ENCODE assay signal across 10 cellular contexts in genomic region chr11:70942593-70942992, GRCh38.
DNase-seq lines count a peak whose midpoint lies in the region; ATAC-seq, FAIRE-seq and TF ChIP-seq lines count a peak whose summit lies in the region.
"Had no signal": no experiment of that assay in that cellular context is flagged by ENCODE, and none has a peak within 500 bp of the region (broad histone marks: within the 10 kb centered on the region; RNA-seq: fewer than 3 reads in every experiment).

No MANE protein-coding gene starts in this region.

- no peak overlapping the region for H2AFZ ChIP-seq in endothelial cell of umbilical vein (ENCODE audit: low read depth, low read length)

- POLR2A ChIA-PET in endothelial cell of umbilical vein (lab: Charles Lee), result no interaction called here

- H3K4me1 ChIP-seq in endothelial cell of umbilical vein (ENCODE audit: control insufficient read depth, extremely low read depth, insufficient read depth, low read length), result no peaks in the 10 kb centered on the region
- H3K4me1 ChIP-seq in upper lobe of left lung, result no peaks in the 10 kb centered on the region
- H3K4me1 ChIP-seq: tibial nerve had no signal

- H3K4me2 ChIP-seq in endothelial cell of umbilical vein (ENCODE audit: insufficient read depth, low read length), result no peak overlapping the region

- no peak for ATAC-seq in GM19463 (IDR thresholded peaks at IDR 0.05; ENCODE audit: unreplicated experiment)
- no peak for ATAC-seq in upper lobe of left lung (ENCODE audit: low FRiP score in 2 of 2)
- ATAC-seq: Right ventricle myocardium inferior had no signal

- H3K4me3 ChIP-seq in NB4 (ENCODE audit: low read depth, low read length) (no peak overlapping the region), endothelial cell of umbilical vein (replicated peaks in 1 of 3; ENCODE audit: insufficient read depth in 1 of 3, low read depth in 1 of 3, low read length in 3 of 3) (no peak overlapping the region), upper lobe of left lung (no peak overlapping the region)
- H3K4me3 ChIP-seq: tibial nerve had no signal

- peaks cover 10% of the 10 kb centered on the region for H3K9me3 ChIP-seq in endothelial cell of umbilical vein (replicated peaks; ENCODE audit: control insufficient read depth, insufficient read depth, low read length)
- peaks cover 6 to 32% (median 14%) of the 10 kb centered on the region in 4 donors for H3K9me3 ChIP-seq in upper lobe of left lung

- TF ChIP-seq POLR2A in NB4 (IDR thresholded peaks at IDR 0.05; ENCODE audit: extremely low read depth, insufficient read length) (no peak), endothelial cell of umbilical vein (IDR thresholded peaks at IDR 0.05; ENCODE audit: low read depth, low read length) (no peak), upper lobe of left lung (IDR thresholded peaks at IDR 0.05) (no peak)

- dilution Hi-C loops in endothelial cell of umbilical vein (cut with MboI; ENCODE audit: extremely low pct_ligation_motif_present, low sequenced_read_pairs), result no loop called here

- peak; percentile 6 for DNase-seq in stimulated activated CD4-positive, alpha-beta T cell treated with anti-CD3 and anti-CD28 coated beads, Interleukin-15, amount 100 ng/mL, for 24 hours
- no peak for DNase-seq in stimulated activated CD4-positive, alpha-beta T cell treated with anti-CD3 and anti-CD28 coated beads, Interleukin-1b, Interleukin-23, amount 100 ng/mL, for 48 hours
- DNase-seq in NB4 (ENCODE audit: low read depth) (peak; percentile 44), endothelial cell of umbilical vein (ENCODE audit: low read depth, low spot score) (no peak), urothelium cell line (ENCODE audit: low spot score) (peak; percentile 24), NCI-H345 (lab: John Stamatoyannopoulos, UW) (no peak), upper lobe of left lung (no peak)

- CTCF ChIA-PET in endothelial cell of umbilical vein (lab: Charles Lee), result no interaction called here

- H3K27ac ChIP-seq in endothelial cell of umbilical vein (ENCODE audit: insufficient read depth, low read depth, low read length) (no peak overlapping the region), upper lobe of left lung (no peak overlapping the region)
- H3K27ac ChIP-seq: tibial nerve had no signal

- TF ChIP-seq EP300 in upper lobe of left lung (IDR thresholded peaks at IDR 0.05), result no peak

- TF ChIP-seq CTCF in NB4 (IDR thresholded peaks at IDR 0.05; ENCODE audit: low read depth, low read length) (peak; percentile 56), endothelial cell of umbilical vein (IDR thresholded peaks at IDR 0.05; ENCODE audit: extremely low read depth in 1 of 2, insufficient read depth in 1 of 2, low read depth in 1 of 2, low read length in 2 of 2) (peak; percentile 12 to 31), upper lobe of left lung (IDR thresholded peaks at IDR 0.05) (no peak)

- BruUV-seq in endothelial cell of umbilical vein (replicated peaks; lab: Mats Ljungman, UMichigan), result no TSS peak

- no peaks in the 10 kb centered on the region for H3K27me3 ChIP-seq in endothelial cell of umbilical vein (ENCODE audit: control insufficient read depth in 2 of 2, insufficient read depth in 2 of 2, low read length in 2 of 2)
- no peaks in the 10 kb centered on the region for H3K27me3 ChIP-seq in upper lobe of left lung
- H3K27me3 ChIP-seq: tibial nerve had no signal

- no peaks in the 10 kb centered on the region for H3K79me2 ChIP-seq in endothelial cell of umbilical vein (ENCODE audit: control insufficient read depth, insufficient read depth, low read length)

- WGBS in upper lobe of left lung, 2 donors, result 65 to 82% methylated on average over 1 of the region's 1 CpG

- H3K36me3 ChIP-seq in endothelial cell of umbilical vein (ENCODE audit: control insufficient read depth in 2 of 2, extremely low read depth in 1 of 2, insufficient read depth in 2 of 2, low read length in 2 of 2) (no peaks in the 10 kb centered on the region), upper lobe of left lung (no peaks in the 10 kb centered on the region)
- H3K36me3 ChIP-seq: tibial nerve had no signal

- FAIRE-seq in endothelial cell of umbilical vein (lab: Jason Lieb, UNC) (no peak), urothelium cell line (lab: Jason Lieb, UNC) (no peak)

- intact Hi-C loops in endothelial cell of umbilical vein (cut with micrococcal nuclease), result no loop called here

- no peaks in the 10 kb centered on the region for H4K20me1 ChIP-seq in endothelial cell of umbilical vein (replicated peaks; ENCODE audit: control insufficient read depth, extremely low read depth, insufficient read depth, low read length)

- H3K9ac ChIP-seq in endothelial cell of umbilical vein (replicated peaks; ENCODE audit: extremely low read depth, insufficient read depth, low read length), result no peak overlapping the region

- no peaks in the 10 kb centered on the region for H3K9me1 ChIP-seq in endothelial cell of umbilical vein (replicated peaks; ENCODE audit: control insufficient read depth, extremely low read depth, insufficient read depth, low read length)

TF ChIP-seq in endothelial cell of umbilical vein, 7 proteins besides CTCF, POLR2A, EP300 and RAD21:
- TF ChIP-seq FOS (IDR thresholded peaks at IDR 0.05; ENCODE audit: borderline replicate concordance, insufficient read depth, low read length) (no peak), GATA2 (IDR thresholded peaks at IDR 0.05; ENCODE audit: insufficient read depth, insufficient read length, low read depth, low read length) (no peak), MAX (IDR thresholded peaks at IDR 0.05; ENCODE audit: insufficient read depth, insufficient read length) (no peak), JUN (IDR thresholded peaks at IDR 0.05; ENCODE audit: borderline replicate concordance, insufficient read depth, insufficient read length, low read depth) (no peak), EZH2 (IDR thresholded peaks at IDR 0.05; ENCODE audit: borderline replicate concordance, low read depth, low read length, severe bottlenecking) (no peak), POLR2AphosphoS5 (IDR thresholded peaks at IDR 0.05; ENCODE audit: insufficient read depth, low read depth, low read length) (no peak), MYC (IDR thresholded peaks at IDR 0.05; ENCODE audit: low read depth, low read length) (no peak)

Comparison
In these comparisons a context has a peak if more than half of its experiments do, and no peak if none do; other contexts are left out.
1. DNase-seq: peak in stimulated activated CD4-positive, alpha-beta T cell treated with anti-CD3 and anti-CD28 coated beads, Interleukin-15, amount 100 ng/mL, for 24 hours (single experiment), NB4 (single experiment) and urothelium cell line (single experiment); none in stimulated activated CD4-positive, alpha-beta T cell treated with anti-CD3 and anti-CD28 coated beads, Interleukin-1b, Interleukin-23, amount 100 ng/mL, for 48 hours (single experiment), endothelial cell of umbilical vein (single experiment), NCI-H345 (single experiment) and upper lobe of left lung (0 of 2).
2. CTCF ChIP-seq: peak in NB4 (single experiment) and endothelial cell of umbilical vein (2 of 2); none in upper lobe of left lung (0 of 6).